1 cellular context compared by ENCODE assay signal in the genomic region with DNA sequence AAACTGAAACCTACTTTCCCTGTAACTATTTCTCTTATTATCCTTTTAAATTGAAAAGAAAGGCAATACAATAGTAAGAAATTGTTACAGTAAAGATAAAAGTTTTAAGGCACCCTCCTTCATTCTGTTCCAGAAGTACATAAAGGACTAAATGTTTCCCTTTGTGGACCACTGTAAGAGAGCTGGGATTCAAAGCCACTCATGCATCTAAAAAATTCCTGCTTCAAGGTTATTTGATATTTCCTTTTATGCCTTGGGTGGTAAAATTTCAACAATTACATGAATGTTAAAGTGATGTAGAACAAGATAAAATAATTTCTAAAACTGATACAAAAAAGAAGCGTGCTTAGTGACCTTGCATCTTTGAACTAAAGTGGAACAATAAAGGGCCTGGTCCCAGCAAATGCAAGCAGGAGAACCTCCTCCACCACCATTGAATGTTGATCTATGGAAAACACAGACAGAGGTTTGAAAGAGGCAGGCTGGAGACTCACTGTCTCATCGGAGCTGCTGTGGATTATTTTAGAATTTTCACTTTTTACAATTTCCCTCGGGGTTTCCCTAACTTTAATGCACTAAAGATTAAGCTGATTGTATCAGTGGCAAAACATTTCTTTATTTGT.
TF ChIP-seq lines count a peak whose summit lies in the region.

No MANE protein-coding gene starts in this region.

TF ChIP-seq in GM23338, 12 proteins besides CTCF, POLR2A, EP300 and RAD21:
- TF ChIP-seq ETS1 (IDR thresholded peaks at IDR 0.05) = no peak
- TF ChIP-seq, protein P1, sequence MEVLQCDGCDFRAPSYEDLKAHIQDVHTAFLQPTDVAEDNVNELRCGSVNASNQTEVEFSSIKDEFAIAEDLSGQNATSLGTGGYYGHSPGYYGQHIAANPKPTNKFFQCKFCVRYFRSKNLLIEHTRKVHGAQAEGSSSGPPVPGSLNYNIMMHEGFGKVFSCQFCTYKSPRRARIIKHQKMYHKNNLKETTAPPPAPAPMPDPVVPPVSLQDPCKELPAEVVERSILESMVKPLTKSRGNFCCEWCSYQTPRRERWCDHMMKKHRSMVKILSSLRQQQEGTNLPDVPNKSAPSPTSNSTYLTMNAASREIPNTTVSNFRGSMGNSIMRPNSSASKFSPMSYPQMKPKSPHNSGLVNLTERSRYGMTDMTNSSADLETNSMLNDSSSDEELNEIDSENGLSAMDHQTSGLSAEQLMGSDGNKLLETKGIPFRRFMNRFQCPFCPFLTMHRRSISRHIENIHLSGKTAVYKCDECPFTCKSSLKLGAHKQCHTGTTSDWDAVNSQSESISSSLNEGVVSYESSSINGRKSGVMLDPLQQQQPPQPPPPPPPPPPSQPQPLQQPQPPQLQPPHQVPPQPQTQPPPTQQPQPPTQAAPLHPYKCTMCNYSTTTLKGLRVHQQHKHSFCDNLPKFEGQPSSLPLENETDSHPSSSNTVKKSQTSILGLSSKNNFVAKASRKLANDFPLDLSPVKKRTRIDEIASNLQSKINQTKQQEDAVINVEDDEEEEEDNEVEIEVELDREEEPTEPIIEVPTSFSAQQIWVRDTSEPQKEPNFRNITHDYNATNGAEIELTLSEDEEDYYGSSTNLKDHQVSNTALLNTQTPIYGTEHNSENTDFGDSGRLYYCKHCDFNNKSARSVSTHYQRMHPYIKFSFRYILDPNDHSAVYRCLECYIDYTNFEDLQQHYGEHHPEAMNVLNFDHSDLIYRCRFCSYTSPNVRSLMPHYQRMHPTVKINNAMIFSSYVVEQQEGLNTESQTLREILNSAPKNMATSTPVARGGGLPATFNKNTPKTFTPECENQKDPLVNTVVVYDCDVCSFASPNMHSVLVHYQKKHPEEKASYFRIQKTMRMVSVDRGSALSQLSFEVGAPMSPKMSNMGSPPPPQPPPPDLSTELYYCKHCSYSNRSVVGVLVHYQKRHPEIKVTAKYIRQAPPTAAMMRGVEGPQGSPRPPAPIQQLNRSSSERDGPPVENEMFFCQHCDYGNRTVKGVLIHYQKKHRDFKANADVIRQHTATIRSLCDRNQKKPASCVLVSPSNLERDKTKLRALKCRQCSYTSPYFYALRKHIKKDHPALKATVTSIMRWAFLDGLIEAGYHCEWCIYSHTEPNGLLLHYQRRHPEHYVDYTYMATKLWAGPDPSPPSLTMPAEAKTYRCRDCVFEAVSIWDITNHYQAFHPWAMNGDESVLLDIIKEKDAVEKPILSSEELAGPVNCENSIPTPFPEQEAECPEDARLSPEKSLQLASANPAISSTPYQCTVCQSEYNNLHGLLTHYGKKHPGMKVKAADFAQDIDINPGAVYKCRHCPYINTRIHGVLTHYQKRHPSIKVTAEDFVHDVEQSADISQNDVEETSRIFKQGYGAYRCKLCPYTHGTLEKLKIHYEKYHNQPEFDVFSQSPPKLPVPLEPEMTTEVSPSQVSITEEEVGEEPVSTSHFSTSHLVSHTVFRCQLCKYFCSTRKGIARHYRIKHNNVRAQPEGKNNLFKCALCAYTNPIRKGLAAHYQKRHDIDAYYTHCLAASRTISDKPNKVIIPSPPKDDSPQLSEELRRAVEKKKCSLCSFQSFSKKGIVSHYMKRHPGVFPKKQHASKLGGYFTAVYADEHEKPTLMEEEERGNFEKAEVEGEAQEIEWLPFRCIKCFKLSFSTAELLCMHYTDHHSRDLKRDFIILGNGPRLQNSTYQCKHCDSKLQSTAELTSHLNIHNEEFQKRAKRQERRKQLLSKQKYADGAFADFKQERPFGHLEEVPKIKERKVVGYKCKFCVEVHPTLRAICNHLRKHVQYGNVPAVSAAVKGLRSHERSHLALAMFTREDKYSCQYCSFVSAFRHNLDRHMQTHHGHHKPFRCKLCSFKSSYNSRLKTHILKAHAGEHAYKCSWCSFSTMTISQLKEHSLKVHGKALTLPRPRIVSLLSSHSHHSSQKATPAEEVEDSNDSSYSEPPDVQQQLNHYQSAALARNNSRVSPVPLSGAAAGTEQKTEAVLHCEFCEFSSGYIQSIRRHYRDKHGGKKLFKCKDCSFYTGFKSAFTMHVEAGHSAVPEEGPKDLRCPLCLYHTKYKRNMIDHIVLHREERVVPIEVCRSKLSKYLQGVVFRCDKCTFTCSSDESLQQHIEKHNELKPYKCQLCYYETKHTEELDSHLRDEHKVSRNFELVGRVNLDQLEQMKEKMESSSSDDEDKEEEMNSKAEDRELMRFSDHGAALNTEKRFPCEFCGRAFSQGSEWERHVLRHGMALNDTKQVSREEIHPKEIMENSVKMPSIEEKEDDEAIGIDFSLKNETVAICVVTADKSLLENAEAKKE (CRISPR knock-in tag; IDR thresholded peaks at IDR 0.05) = no peak
- no peak for TF ChIP-seq STAT1 (IDR thresholded peaks at IDR 0.05; ENCODE audit: unreplicated experiment)
- TF ChIP-seq JUNB (IDR thresholded peaks at IDR 0.05; ENCODE audit: unreplicated experiment) = no peak
- no peak for TF ChIP-seq POLR2AphosphoS5 (IDR thresholded peaks at IDR 0.05; ENCODE audit: low read depth)
- TF ChIP-seq REST (IDR thresholded peaks at IDR 0.05; ENCODE audit: unreplicated experiment) = no peak
- no peak for TF ChIP-seq NANOG (IDR thresholded peaks at IDR 0.05; ENCODE audit: borderline replicate concordance)
- TF ChIP-seq EZH2phosphoT487 (IDR thresholded peaks at IDR 0.05; ENCODE audit: unreplicated experiment) = no peak
- TF ChIP-seq EZH2 (IDR thresholded peaks at IDR 0.05; ENCODE audit: low read depth, unreplicated experiment) = no peak
- TF ChIP-seq ZNF114 (CRISPR knock-in tag; IDR thresholded peaks at IDR 0.05) = no peak
- TF ChIP-seq ZNF331 (CRISPR knock-in tag; IDR thresholded peaks at IDR 0.05; ENCODE audit: low read depth) = no peak
- no peak for TF ChIP-seq CREB1 (CRISPR knock-in tag; IDR thresholded peaks at IDR 0.05; ENCODE audit: low read depth)
